ENCODE assay signal across 26 cellular contexts in the genomic region with DNA sequence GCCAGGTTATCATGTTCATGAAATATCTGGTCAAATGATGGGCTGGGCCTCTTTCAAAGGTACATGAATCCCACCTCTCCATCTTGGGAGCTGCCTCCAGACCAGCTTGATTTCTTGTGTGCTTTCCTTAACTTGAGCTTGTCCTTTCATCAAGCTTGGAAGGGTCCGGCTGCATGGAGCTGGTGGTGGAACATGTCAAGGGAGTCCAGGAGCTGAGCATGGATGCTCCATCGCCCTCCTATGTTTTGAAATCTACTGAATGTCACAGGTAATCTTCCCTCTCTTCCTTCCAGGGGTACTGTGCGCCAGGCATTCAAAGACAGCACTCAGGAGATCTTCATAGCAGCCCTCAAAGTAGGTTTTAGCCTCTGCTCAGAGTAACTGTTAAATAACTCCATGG.
"Had no signal": no experiment of that assay in that cellular context is flagged by ENCODE, and none has a peak within 500 bp of the region (broad histone marks: within the 10 kb centered on the region; RNA-seq: fewer than 3 reads in every experiment).

No MANE protein-coding gene starts in this region.

- H3K9me3 ChIP-seq: ascending aorta, upper lobe of left lung had no signal

- ATAC-seq: esophagus mucosa; left cardiac atrium; left ventricle myocardium superior; naive thymus-derived CD4-positive, alpha-beta T cell; right cardiac atrium; stimulated activated effector memory CD8-positive, alpha-beta T cell treated with anti-CD3 and anti-CD28 coated beads, Interleukin-12 subunit alpha, Interleukin-12 subunit beta, amount 100 ng/mL, for 72 hours had no signal

- H3K36me3 ChIP-seq: ascending aorta, brain microvascular endothelial cell, upper lobe of left lung had no signal

- DNase-seq: activated CD4-positive, alpha-beta T cell treated with anti-CD3 and anti-CD28 coated beads for 4 hours; activated CD4-positive, alpha-beta T cell treated with anti-CD3 and anti-CD28 coated beads, Interleukin-2, amount 50 U/mL, for 4 hours; activated CD8-positive, alpha-beta memory T cell treated with anti-CD3 and anti-CD28 coated beads for 24 hours; activated effector memory CD4-positive, alpha-beta T cell treated with anti-CD3 and anti-CD28 coated beads, Interleukin-2, amount 50 U/mL, for 16 hours; activated naive CD4-positive, alpha-beta T cell treated with anti-CD3 and anti-CD28 coated beads for 36 hours; activated naive CD8-positive, alpha-beta T cell treated with anti-CD3 and anti-CD28 coated beads for 36 hours; activated T-cell treated with anti-CD3 and anti-CD28 coated beads, Interleukin-2, amount 50 U/mL, for 1 hour; endodermal cell; foreskin melanocyte; glutamatergic neuron; mammary epithelial cell; midbrain; naive thymus-derived CD4-positive, alpha-beta T cell; nucleus accumbens; stimulated activated CD4-positive, alpha-beta T cell treated with anti-CD3 and anti-CD28 coated beads, Interleukin-4, amount 100 ng/mL, for 24 hours; SW 1271; T-helper 9 cell; upper lobe of left lung had no signal

- H3K27ac ChIP-seq: ascending aorta, brain microvascular endothelial cell, upper lobe of left lung, VCaP had no signal

- H3K4me3 ChIP-seq: ascending aorta, upper lobe of left lung had no signal

- H3K27me3 ChIP-seq: ascending aorta, brain microvascular endothelial cell, upper lobe of left lung had no signal
